14 cellular contexts compared by ENCODE assay signal in the genomic region with DNA sequence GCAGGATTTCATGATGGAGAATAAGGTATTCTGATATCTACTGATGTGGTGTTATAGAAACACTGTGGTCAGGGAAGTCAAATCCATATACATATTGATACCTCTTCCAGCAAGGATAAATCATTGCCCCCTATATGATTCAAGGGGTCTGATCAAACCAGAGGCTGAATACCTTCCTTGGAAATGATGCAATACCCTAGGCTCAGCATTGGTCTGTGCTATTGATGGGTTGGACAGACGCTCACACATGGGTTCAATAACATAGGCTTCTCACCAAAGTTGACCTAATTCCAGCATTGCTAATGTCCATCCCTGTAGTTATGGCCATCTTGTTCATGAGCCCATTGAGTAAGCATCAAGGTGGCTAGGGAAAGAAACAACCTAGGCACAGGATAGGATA.
DNase-seq lines count a peak whose midpoint lies in the region; ATAC-seq, FAIRE-seq and TF ChIP-seq lines count a peak whose summit lies in the region.
"Had no signal": no experiment of that assay in that cellular context is flagged by ENCODE, and none has a peak within 500 bp of the region (broad histone marks: within the 10 kb centered on the region; RNA-seq: fewer than 3 reads in every experiment).

No MANE protein-coding gene starts in this region.

- FAIRE-seq in A549 (lab: Jason Lieb, UNC) (no peak), HTR-8/SVneo (lab: Jason Lieb, UNC) (peak; percentile 26)
- FAIRE-seq: G401.6, GM12892 had no signal

- TF ChIP-seq EP300 in A549 (IDR thresholded peaks at IDR 0.05), result no peak

- H3K4me3 ChIP-seq in A549 (no peak overlapping the region), PC-3 (ENCODE audit: low read length) (no peak overlapping the region)
- H3K4me3 ChIP-seq: HAP-1 had no signal

- H3K27me3 ChIP-seq in PC-3 (ENCODE audit: low read length), result no peaks in the 10 kb centered on the region

- no peaks in the 10 kb centered on the region for H3K36me3 ChIP-seq in PC-3 (ENCODE audit: low read depth, low read length)
- H3K36me3 ChIP-seq: HAP-1 had no signal

- TF ChIP-seq CTCF in A549 (IDR thresholded peaks at IDR 0.05) (no peak), PC-3 (conservative IDR thresholded peaks at IDR 0.05; ENCODE audit: low read depth, low read length) (no peak)

- no TSS peak for BruUV-seq in PC-3 (replicated peaks; lab: Mats Ljungman, UMichigan)

- DNase-seq in A549 (ENCODE audit: low read depth in 1 of 2, low spot score in 1 of 2) (no peak), HTR-8/SVneo (ENCODE audit: insufficient read length, low spot score) (no peak), PC-3 (no peak), NAMALWA (ENCODE audit: low spot score) (no peak), NCI-H446 treated with DMSO at 0.1 percent for 48 hours (lab: John Stamatoyannopoulos, UW) (no peak)
- DNase-seq: 8988T; Calu3; CD4-positive, alpha-beta memory T cell; COR-L47; GOT3 had no signal

- H3K4me1 ChIP-seq in A549 (peaks cover 44% of the 10 kb centered on the region), PC-3 (ENCODE audit: insufficient read depth, low read length) (peaks cover 32% of the 10 kb centered on the region)
- H3K4me1 ChIP-seq: HAP-1 had no signal

- peak overlapping the region; percentile 66 to 88 for H3K27ac ChIP-seq in A549
- peak overlapping the region; percentile 86 for H3K27ac ChIP-seq in PC-3 (ENCODE audit: low read length)

- H4K20me1 ChIP-seq in PC-3 (ENCODE audit: low read length), result no peaks in the 10 kb centered on the region

- no peak overlapping the region for H2AFZ ChIP-seq in PC-3 (ENCODE audit: low read length)

- CTCF ChIA-PET in A549 (lab: Yijun Ruan, JAX), result no interaction called here
- CTCF ChIA-PET in PC-3 (lab: Charles Lee), result interaction anchor here (1.6 kb wide), 1 partner anchor 94 kb away, joined by 7 read pairs; no protein-coding TSS in a partner anchor

- peak overlapping the region; percentile 45; the same call in 2 of the 3 replicates for H3K4me2 ChIP-seq in A549
- H3K4me2 ChIP-seq in PC-3 (ENCODE audit: low read length), result 0 out of 2 replicates have a peak overlapping the region, but pooled peaks have one; percentile 36

- no peaks in the 10 kb centered on the region for H3K79me2 ChIP-seq in PC-3 (ENCODE audit: low read length)

- no peak for ATAC-seq in A549
- no peak for ATAC-seq in PC-3
- no peak for ATAC-seq in HG03565 (IDR thresholded peaks at IDR 0.05; ENCODE audit: unreplicated experiment)

- peak overlapping the region; percentile 26; the same call in 1 of the 2 replicates for H3K9ac ChIP-seq in PC-3 (ENCODE audit: low read length)

- H3K9me3 ChIP-seq in A549, result 0 out of 3 replicates have a peak, but pooled peaks cover 2% of the 10 kb centered on the region
- H3K9me3 ChIP-seq in PC-3 (ENCODE audit: low read length), result no peaks in the 10 kb centered on the region
- H3K9me3 ChIP-seq: HAP-1 had no signal

- TF ChIP-seq RAD21 in A549 (conservative IDR thresholded peaks at IDR 0.05 in 1 of 2, IDR thresholded peaks at IDR 0.05 in 1 of 2), result no peak

- H3K9me2 ChIP-seq in PC-3 (replicated peaks; ENCODE audit: low read length), result no peaks in the 10 kb centered on the region

- intact Hi-C loops in PC-3 (cut with micrococcal nuclease), result loop anchor here (5.0 to 10.0 kb wide), 3 partner anchors 95 to 1103 kb away; a partner anchor contains a TSS

- no peak for TF ChIP-seq POLR2A in A549 (IDR thresholded peaks at IDR 0.05; ENCODE audit: low read length)

- POLR2A ChIA-PET in A549 (lab: Yijun Ruan, JAX) (no interaction called here), PC-3 (lab: Charles Lee; ENCODE audit: unreplicated experiment) (no interaction called here)

- WGBS in A549 (ENCODE audit: missing lambda C conversion rate), result 86% methylated on average over 1 of the region's 1 CpG

- H3F3A ChIP-seq in PC-3 (ENCODE audit: low read length, unreplicated experiment), result no peaks in the 10 kb centered on the region

TF ChIP-seq in A549, 52 proteins besides CTCF, POLR2A, EP300 and RAD21:
- TF ChIP-seq, protein P1, sequence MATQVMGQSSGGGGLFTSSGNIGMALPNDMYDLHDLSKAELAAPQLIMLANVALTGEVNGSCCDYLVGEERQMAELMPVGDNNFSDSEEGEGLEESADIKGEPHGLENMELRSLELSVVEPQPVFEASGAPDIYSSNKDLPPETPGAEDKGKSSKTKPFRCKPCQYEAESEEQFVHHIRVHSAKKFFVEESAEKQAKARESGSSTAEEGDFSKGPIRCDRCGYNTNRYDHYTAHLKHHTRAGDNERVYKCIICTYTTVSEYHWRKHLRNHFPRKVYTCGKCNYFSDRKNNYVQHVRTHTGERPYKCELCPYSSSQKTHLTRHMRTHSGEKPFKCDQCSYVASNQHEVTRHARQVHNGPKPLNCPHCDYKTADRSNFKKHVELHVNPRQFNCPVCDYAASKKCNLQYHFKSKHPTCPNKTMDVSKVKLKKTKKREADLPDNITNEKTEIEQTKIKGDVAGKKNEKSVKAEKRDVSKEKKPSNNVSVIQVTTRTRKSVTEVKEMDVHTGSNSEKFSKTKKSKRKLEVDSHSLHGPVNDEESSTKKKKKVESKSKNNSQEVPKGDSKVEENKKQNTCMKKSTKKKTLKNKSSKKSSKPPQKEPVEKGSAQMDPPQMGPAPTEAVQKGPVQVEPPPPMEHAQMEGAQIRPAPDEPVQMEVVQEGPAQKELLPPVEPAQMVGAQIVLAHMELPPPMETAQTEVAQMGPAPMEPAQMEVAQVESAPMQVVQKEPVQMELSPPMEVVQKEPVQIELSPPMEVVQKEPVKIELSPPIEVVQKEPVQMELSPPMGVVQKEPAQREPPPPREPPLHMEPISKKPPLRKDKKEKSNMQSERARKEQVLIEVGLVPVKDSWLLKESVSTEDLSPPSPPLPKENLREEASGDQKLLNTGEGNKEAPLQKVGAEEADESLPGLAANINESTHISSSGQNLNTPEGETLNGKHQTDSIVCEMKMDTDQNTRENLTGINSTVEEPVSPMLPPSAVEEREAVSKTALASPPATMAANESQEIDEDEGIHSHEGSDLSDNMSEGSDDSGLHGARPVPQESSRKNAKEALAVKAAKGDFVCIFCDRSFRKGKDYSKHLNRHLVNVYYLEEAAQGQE (IDR thresholded peaks at IDR 0.05), result no peak
